7 cellular contexts compared by ENCODE assay signal in the genomic region with DNA sequence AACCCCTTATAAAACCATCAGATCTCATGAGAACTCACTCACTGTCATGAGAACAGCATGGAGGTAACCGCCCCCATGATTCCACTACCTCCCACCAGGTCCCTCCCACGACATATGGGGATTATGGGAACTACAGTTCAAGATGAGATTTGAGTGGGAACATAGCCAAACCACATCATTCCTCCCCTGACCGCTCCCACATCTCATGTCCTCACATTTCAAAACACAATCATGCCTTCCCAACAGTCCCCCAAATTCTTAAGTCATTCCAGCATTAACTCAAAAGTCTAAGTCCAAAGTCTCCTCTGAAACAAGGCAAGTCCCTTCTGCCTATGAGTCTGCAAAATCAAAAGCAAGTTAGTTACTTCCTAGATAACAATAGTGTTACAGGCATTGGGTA.
DNase-seq lines count a peak whose midpoint lies in the region; ATAC-seq, FAIRE-seq and TF ChIP-seq lines count a peak whose summit lies in the region.
"Not testable (repeated sequence)": the region's sequence is repeated elsewhere in the genome, so short reads cannot be mapped to it uniquely, and the experiment has no call there.

No MANE protein-coding gene starts in this region.

- POLR2A ChIA-PET in HEK293 (lab: Yijun Ruan, JAX); K562 (lab: Yijun Ruan, JAX): not testable (repeated sequence)

- not testable (repeated sequence) for H3K27me3 ChIP-seq in K562 (ENCODE audit: control insufficient read depth in 2 of 2, insufficient read depth in 2 of 2, low read length in 2 of 2)

- H3K4me1 ChIP-seq in HEK293 (ENCODE audit: control insufficient read depth, insufficient read depth, low read length); K562 (replicated peaks in 1 of 2; ENCODE audit: control insufficient read depth in 2 of 2, insufficient read depth in 2 of 2, low read length in 2 of 2): not testable (repeated sequence)

- FAIRE-seq in RCC 7860 (lab: Jason Lieb, UNC); K562 (lab: Jason Lieb, UNC): not testable (repeated sequence)

- H3K36me3 ChIP-seq in HEK293 (ENCODE audit: control insufficient read depth in 2 of 2, insufficient read depth in 1 of 2, low read length in 2 of 2); K562 (ENCODE audit: control insufficient read depth, insufficient read depth, low read length): not testable (repeated sequence)

- H3K27ac ChIP-seq in HEK293 (ENCODE audit: extremely low read depth, low read depth, low read length); K562 (ENCODE audit: extremely low read depth, low read depth, low read length): not testable (repeated sequence)

- CTCF ChIA-PET in HEK293 (lab: Yijun Ruan, JAX); K562 (lab: Yijun Ruan, JAX; ENCODE audit: low intra/inter-chr PET ratio): not testable (repeated sequence)

- BruUV-seq in K562 (replicated peaks; lab: Mats Ljungman, UMichigan), result not testable (repeated sequence)

- not testable (repeated sequence) for H3K4me3 ChIP-seq in AG10803 (ENCODE audit: low read length); HEK293 (ENCODE audit: low read depth, low read length); K562; epithelial cell of esophagus (ENCODE audit: low read length); fibroblast of villous mesenchyme (ENCODE audit: low read depth, low read length)

- not testable (repeated sequence) for TF ChIP-seq CTCF in AG10803 (conservative IDR thresholded peaks at IDR 0.05; ENCODE audit: low read length); HEK293 (tag by site-specific recombination; IDR thresholded peaks at IDR 0.05); K562 (IDR thresholded peaks at IDR 0.05 in 2 of 3, conservative IDR thresholded peaks at IDR 0.05 in 1 of 3; ENCODE audit: insufficient read depth in 2 of 3, low read depth in 1 of 3, low read length in 3 of 3); epithelial cell of esophagus (IDR thresholded peaks at IDR 0.05; ENCODE audit: insufficient read depth, low read depth, low read length, missing control alignments); fibroblast of villous mesenchyme (IDR thresholded peaks at IDR 0.05; ENCODE audit: insufficient read depth, low read depth, low read length)

- not testable (repeated sequence) for H4K20me1 ChIP-seq in K562 (replicated peaks; ENCODE audit: control insufficient read depth, insufficient read depth, low read length)

- in situ Hi-C loops in K562 (cut with MboI), result not testable (repeated sequence)

- intact Hi-C loops in K562 (cut with micrococcal nuclease), result loop anchor here (5.0 kb wide), 1 partner anchor 46 kb away; no protein-coding TSS in a partner anchor

- not testable (repeated sequence) for H3K9me1 ChIP-seq in K562 (ENCODE audit: control insufficient read depth, insufficient read depth, low read length)

- not testable (repeated sequence) for H3K9ac ChIP-seq in K562 (ENCODE audit: insufficient read depth in 1 of 2, low read depth in 2 of 2, low read length in 2 of 2)

- TF ChIP-seq RAD21 in K562 (CRISPR knock-in tag; conservative IDR thresholded peaks at IDR 0.05 in 1 of 2, IDR thresholded peaks at IDR 0.05 in 1 of 2), result not testable (repeated sequence)

- WGBS in K562 (ENCODE audit: insufficient coverage, low coverage, missing lambda C conversion rate), result 38% methylated on average over 3 of the region's 3 CpGs

- H3K4me2 ChIP-seq in K562 (ENCODE audit: insufficient read depth, low read length), result not testable (repeated sequence)

- DNase-seq in AG10803 (ENCODE audit: low read depth) (peak; percentile 83), RCC 7860 (ENCODE audit: low spot score) (peak; percentile 9), epithelial cell of esophagus (ENCODE audit: low read depth) (peak; percentile 49), fibroblast of villous mesenchyme (ENCODE audit: low read depth) (peak; percentile 87), non-pigmented ciliary epithelial cell (ENCODE audit: low read depth) (peak; percentile 80)
- DNase-seq in K562 (ENCODE audit: extremely low read depth in 1 of 4, low spot score in 3 of 4), result not testable (repeated sequence)

- not testable (repeated sequence) for TF ChIP-seq POLR2A in K562 (conservative IDR thresholded peaks at IDR 0.05)

- H3K9me3 ChIP-seq in HEK293 (ENCODE audit: control insufficient read depth, insufficient read depth, low read depth, low read length); K562 (replicated peaks; ENCODE audit: control insufficient read depth, insufficient read depth, low read depth, low read length): not testable (repeated sequence)

- not testable (repeated sequence) for H2AFZ ChIP-seq in K562 (ENCODE audit: low read depth, low read length)

- H3K79me2 ChIP-seq in K562 (ENCODE audit: control insufficient read depth, insufficient read depth, low read length), result not testable (repeated sequence)

- not testable (repeated sequence) for TF ChIP-seq EP300 in K562 (IDR thresholded peaks at IDR 0.05; ENCODE audit: low read length)

- ATAC-seq in K562, result not testable (repeated sequence)

TF ChIP-seq in HEK293, 187 proteins besides CTCF, POLR2A, EP300 and RAD21:
- TF ChIP-seq EGR2 (tag by site-specific recombination; IDR thresholded peaks at IDR 0.05; ENCODE audit: low read depth) (peak; percentile 94), ZFHX2 (tag by site-specific recombination; conservative IDR thresholded peaks at IDR 0.05) (peak; percentile 94)

TF ChIP-seq in K562, 482 proteins besides CTCF, POLR2A, EP300 and RAD21:
- TF ChIP-seq TEAD1 (CRISPR knock-in tag; IDR thresholded peaks at IDR 0.05) (peak in 1 of 2 experiments; percentile 20; a peak in 1 of 4 replicates), EGR1 (conservative IDR thresholded peaks at IDR 0.05) (peak; percentile 34), KDM1A (IDR thresholded peaks at IDR 0.05) (0 out of 4 replicates have a peak, but pooled peaks of 1 of the 2 experiments have one; percentile 28), ARID1B (IDR thresholded peaks at IDR 0.05) (peak; percentile 17; the same call in 1 of the 2 replicates), NFIC (IDR thresholded peaks at IDR 0.05) (peak; percentile 61; the same call in 1 of the 2 replicates), CBFA2T3 (IDR thresholded peaks at IDR 0.05) (0 out of 2 replicates have a peak, but pooled peaks have one; percentile 6)
